ENCODE assay signal across 9 cellular contexts in the genomic region with DNA sequence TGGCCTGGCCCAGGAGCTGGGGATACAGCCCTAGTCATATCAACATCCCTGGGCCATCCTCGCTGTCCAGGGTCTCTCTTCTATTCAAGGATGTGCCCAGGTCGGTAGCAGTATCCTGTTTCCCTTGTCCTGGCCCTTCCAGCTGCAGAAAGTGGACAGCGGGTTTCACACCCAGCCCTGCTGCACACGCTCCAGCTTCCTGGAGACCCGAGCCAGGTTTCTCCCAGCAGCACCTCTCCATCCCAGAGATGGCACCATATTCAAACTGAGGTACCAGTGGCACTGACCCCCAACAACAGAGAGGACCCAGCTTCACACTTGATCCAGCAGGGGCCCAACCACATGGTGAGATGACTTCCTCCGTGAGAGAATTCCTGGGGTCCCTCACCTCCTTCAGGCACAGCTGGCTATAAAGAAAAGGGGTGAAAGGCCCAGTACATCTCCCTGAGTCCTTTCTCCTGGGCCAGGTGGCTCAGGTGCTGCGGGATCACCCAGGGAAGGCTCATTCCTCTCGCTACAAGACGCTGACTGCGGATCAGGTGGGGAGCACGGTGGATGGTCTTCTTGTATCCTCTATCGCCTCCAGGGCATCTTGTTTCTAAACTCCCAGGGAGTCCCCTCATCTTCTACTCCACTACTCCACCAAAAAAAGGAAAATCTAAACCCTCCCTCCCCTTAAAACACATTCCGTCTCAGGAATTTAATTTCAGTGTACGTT. TPM values are rescaled to one million over a fixed set of nuclear protein-coding genes. Genes with fewer than 3 reads are reported as not detected.
DNase-seq lines count a peak whose midpoint lies in the region; ATAC-seq and TF ChIP-seq lines count a peak whose summit lies in the region.
"Had no signal": no experiment of that assay in that cellular context is flagged by ENCODE, and none has a peak within 500 bp of the region (broad histone marks: within the 10 kb centered on the region; RNA-seq: fewer than 3 reads in every experiment).

No MANE protein-coding gene starts in this region.

- peak overlapping the region in 5 of 7 experiments; percentile 61 to 76 (median 69) for H3K4me3 ChIP-seq in skin epidermis

- H3K4me1 Mint-ChIP-seq in HFFc6 (ENCODE audit: low read depth) (peaks cover 67% of the 10 kb centered on the region), immature natural killer cell (peaks cover 39 to 43% of the 10 kb centered on the region in 2 donors)
- peaks cover 27% of the 10 kb centered on the region for H3K4me1 Mint-ChIP-seq in activated naive CD8-positive, alpha-beta T cell treated with anti-CD3 and anti-CD28 coated beads, Interleukin-2, amount 10 ng/mL, durations not matched to agents 7 days and 5 days

- H3K27me3 Mint-ChIP-seq in HFFc6 (ENCODE audit: insufficient read depth) (peaks cover 4% of the 10 kb centered on the region), immature natural killer cell (ENCODE audit: low read depth in 3 of 3) (peaks cover 14 to 29% (median 23%) of the 10 kb centered on the region in 3 donors)
- H3K27me3 Mint-ChIP-seq in activated naive CD8-positive, alpha-beta T cell treated with anti-CD3 and anti-CD28 coated beads, Interleukin-2, amount 10 ng/mL, durations not matched to agents 7 days and 5 days: peaks cover 56% of the 10 kb centered on the region

- H3K36me3 Mint-ChIP-seq in HFFc6 (ENCODE audit: low read depth) (no peaks in the 10 kb centered on the region), immature natural killer cell (peaks cover 0 to 4% (median 0%) of the 10 kb centered on the region in 3 donors)
- no peaks in the 10 kb centered on the region for H3K36me3 Mint-ChIP-seq in activated naive CD8-positive, alpha-beta T cell treated with anti-CD3 and anti-CD28 coated beads, Interleukin-2, amount 10 ng/mL, durations not matched to agents 7 days and 5 days
- H3K36me3 Mint-ChIP-seq: activated naive CD4-positive, alpha-beta T cell treated with anti-CD3 and anti-CD28 coated beads, Interleukin-2, amount 50 U/mL, for 72 hours had no signal

- POLR2A ChIA-PET in activated naive CD8-positive, alpha-beta T cell treated with anti-CD3 and anti-CD28 coated beads, Interleukin-2, amount 10 ng/mL, durations not matched to agents 7 days and 5 days (lab: Charles Lee): no interaction called here

- no peak for ATAC-seq in activated naive CD8-positive, alpha-beta T cell treated with anti-CD3 and anti-CD28 coated beads, Interleukin-2, amount 10 ng/mL, durations not matched to agents 7 days and 5 days (ENCODE audit: low read depth)
- no peak for ATAC-seq in GM19324 (IDR thresholded peaks at IDR 0.05; ENCODE audit: low FRiP score, unreplicated experiment)
- ATAC-seq: activated naive CD4-positive, alpha-beta T cell treated with anti-CD3 and anti-CD28 coated beads, Interleukin-2, amount 50 U/mL, for 72 hours had no signal

- peak overlapping the region; percentile 96 for H3K27ac Mint-ChIP-seq in HFFc6
- H3K27ac Mint-ChIP-seq in activated naive CD8-positive, alpha-beta T cell treated with anti-CD3 and anti-CD28 coated beads, Interleukin-2, amount 10 ng/mL, durations not matched to agents 7 days and 5 days: no peak overlapping the region
- no peak overlapping the region for H3K27ac Mint-ChIP-seq in immature natural killer cell
- H3K27ac Mint-ChIP-seq: activated naive CD4-positive, alpha-beta T cell treated with anti-CD3 and anti-CD28 coated beads, Interleukin-2, amount 50 U/mL, for 72 hours had no signal

- DNase-seq in HFFc6: no peak
- no peak for DNase-seq in activated naive CD8-positive, alpha-beta T cell treated with anti-CD3 and anti-CD28 coated beads, Interleukin-2, amount 10 ng/mL, durations not matched to agents 7 days and 5 days
- DNase-seq in immature natural killer cell: no peak
- no peak for DNase-seq in NOMO-1 (lab: John Stamatoyannopoulos, UW; ENCODE audit: unreplicated experiment in 2 of 2)
- DNase-seq in D341Med (ENCODE audit: low spot score): no peak
- DNase-seq in AG08396 (ENCODE audit: low spot score): no peak

- peak overlapping the region in 18 of 21 experiments; percentile 46 to 98 (median 92) for H3K27ac ChIP-seq in skin epidermis

- H3K9me3 Mint-ChIP-seq in HFFc6: no peaks in the 10 kb centered on the region
- H3K9me3 Mint-ChIP-seq in activated naive CD8-positive, alpha-beta T cell treated with anti-CD3 and anti-CD28 coated beads, Interleukin-2, amount 10 ng/mL, durations not matched to agents 7 days and 5 days: no peaks in the 10 kb centered on the region
- H3K9me3 Mint-ChIP-seq in immature natural killer cell: no peaks in the 10 kb centered on the region
- H3K9me3 Mint-ChIP-seq: activated naive CD4-positive, alpha-beta T cell treated with anti-CD3 and anti-CD28 coated beads, Interleukin-2, amount 50 U/mL, for 72 hours had no signal

- H3K4me3 Mint-ChIP-seq in HFFc6 (peak overlapping the region; percentile 87), immature natural killer cell (peak overlapping the region; percentile 62 to 75 (median 69))
- H3K4me3 Mint-ChIP-seq in activated naive CD8-positive, alpha-beta T cell treated with anti-CD3 and anti-CD28 coated beads, Interleukin-2, amount 10 ng/mL, durations not matched to agents 7 days and 5 days: peak overlapping the region; percentile 63

- no peak for TF ChIP-seq CTCF in HFFc6 (IDR thresholded peaks at IDR 0.05)

RNA-seq across cellular contexts. Expression of a gene that starts 1.4 kb away (rescaled TPM):
- total RNA-seq in HFFc6 (2021; fragmentation: NEBNext Ultra II Directional; extraction: Animal tissue kit (Norgen Biotek cat#: 25700)): 10 to 100 TPM; 34.0 to 41.0 (median 34.9) TPM
- 1 to 10 TPM in 1 of 2 experiments, under 1 TPM in 1; 0.28 to 1.2 TPM for total RNA-seq in activated naive CD8-positive, alpha-beta T cell treated with anti-CD3 and anti-CD28 coated beads, Interleukin-2, amount 10 ng/mL, durations not matched to agents 7 days and 5 days
- 1 to 10 TPM in 1 of 3 donors, under 1 TPM in 2; 0.43 to 2.5 (median 0.52) TPM for polyA plus RNA-seq in immature natural killer cell

RNA-seq across cellular contexts. Expression of a gene that starts 34.2 kb away (rescaled TPM):
- 10 to 100 TPM; 41.7 to 56.5 (median 51.8) TPM for total RNA-seq in HFFc6 (2021; fragmentation: NEBNext Ultra II Directional; extraction: Animal tissue kit (Norgen Biotek cat#: 25700))
- total RNA-seq in activated naive CD8-positive, alpha-beta T cell treated with anti-CD3 and anti-CD28 coated beads, Interleukin-2, amount 10 ng/mL, durations not matched to agents 7 days and 5 days: 10 to 100 TPM; 54.0 to 57.8 TPM
- polyA plus RNA-seq in immature natural killer cell: 10 to 100 TPM; 35.8 to 54.1 (median 40.1) TPM

RNA-seq across cellular contexts. Expression of a gene that starts 53.2 kb away (rescaled TPM):
- total RNA-seq in HFFc6 (2021; fragmentation: NEBNext Ultra II Directional; extraction: Animal tissue kit (Norgen Biotek cat#: 25700)): 100 to 1,000 TPM; 216 to 296 (median 271) TPM
- total RNA-seq in activated naive CD8-positive, alpha-beta T cell treated with anti-CD3 and anti-CD28 coated beads, Interleukin-2, amount 10 ng/mL, durations not matched to agents 7 days and 5 days: 100 to 1,000 TPM; 314 to 323 TPM
- polyA plus RNA-seq in immature natural killer cell: 10 to 100 TPM; 42.5 to 69.6 (median 55.8) TPM

Comparison
In these comparisons a context has a peak if more than half of its experiments do, and no peak if none do; other contexts are left out.
1. RNA of a gene that starts 1.4 kb away (total RNA-seq): 34.0 to 41.0 TPM in HFFc6; 0.28 to 1.2 TPM in activated naive CD8-positive, alpha-beta T cell treated with anti-CD3 and anti-CD28 coated beads, Interleukin-2, amount 10 ng/mL, durations not matched to agents 7 days and 5 days; every median in the first group is over 10 times any median in the second.
2. Peak in every context shown above with its lines, with median percentiles within 50 percentile points of each other: H3K4me3 Mint-ChIP-seq.